ENCODE assay signal across 29 cellular contexts in genomic region chr1:219387211-219387610, GRCh38.
DNase-seq lines count a peak whose midpoint lies in the region; ATAC-seq and TF ChIP-seq lines count a peak whose summit lies in the region.
"Had no signal": no experiment of that assay in that cellular context is flagged by ENCODE, and none has a peak within 500 bp of the region (broad histone marks: within the 10 kb centered on the region; RNA-seq: fewer than 3 reads in every experiment).

No MANE protein-coding gene starts in this region.

- H3K36me3 ChIP-seq in endodermal cell (ENCODE audit: control insufficient read depth, insufficient read depth, low read length) (no peaks in the 10 kb centered on the region), prostate gland (no peaks in the 10 kb centered on the region)
- H3K36me3 ChIP-seq: ascending aorta, MG63, neural progenitor cell, sigmoid colon had no signal

- H3K27ac ChIP-seq in endodermal cell (ENCODE audit: low read depth, low read length): no peak overlapping the region
- H3K27ac ChIP-seq in prostate gland: no peak overlapping the region
- H3K27ac ChIP-seq: ascending aorta, C4-2B, dorsolateral prefrontal cortex, neural progenitor cell, sigmoid colon, tibial artery had no signal

- peaks cover 33% of the 10 kb centered on the region for H3K4me1 Mint-ChIP-seq in endodermal cell
- H3K4me1 Mint-ChIP-seq: activated naive CD8-positive, alpha-beta T cell treated with anti-CD3 and anti-CD28 coated beads for 36 hours; central memory CD8-positive, alpha-beta T cell; neural progenitor cell had no signal

- H3K27me3 Mint-ChIP-seq in endodermal cell (ENCODE audit: insufficient read depth): no peaks in the 10 kb centered on the region
- H3K27me3 Mint-ChIP-seq: activated naive CD8-positive, alpha-beta T cell treated with anti-CD3 and anti-CD28 coated beads for 36 hours; central memory CD8-positive, alpha-beta T cell; stimulated activated naive CD8-positive, alpha-beta T cell treated with anti-CD3 and anti-CD28 coated beads, Interleukin-15, Interleukin-2, amounts not matched to agents 100 ng/mL and 50 ng/mL, for 24 hours had no signal

- no peaks in the 10 kb centered on the region for H3K36me3 Mint-ChIP-seq in endodermal cell (ENCODE audit: low read depth)
- H3K36me3 Mint-ChIP-seq: neural progenitor cell had no signal

- WGBS in endodermal cell (ENCODE audit: insufficient coverage in 1 of 2, insufficient read length in 1 of 2), 2 experiments: 91 to 100% methylated on average over 1 of the region's 1 CpG
- WGBS in prostate gland: 36% methylated on average over 1 of the region's 1 CpG

- H3K9me3 ChIP-seq in endodermal cell (ENCODE audit: control insufficient read depth, low read length): no peaks in the 10 kb centered on the region
- no peaks in the 10 kb centered on the region for H3K9me3 ChIP-seq in prostate gland
- H3K9me3 ChIP-seq: ascending aorta, MG63, sigmoid colon had no signal

- H3K4me1 ChIP-seq in endodermal cell (ENCODE audit: control insufficient read depth, insufficient read depth, low read length): peaks cover 7% of the 10 kb centered on the region
- H3K4me1 ChIP-seq in prostate gland (replicated peaks): no peaks in the 10 kb centered on the region
- H3K4me1 ChIP-seq: ascending aorta, neural progenitor cell, sigmoid colon, tibial artery had no signal

- no peak overlapping the region for H3K9ac ChIP-seq in endodermal cell (ENCODE audit: extremely low read depth, low read length, poor library complexity, severe bottlenecking)
- H3K9ac ChIP-seq: neural progenitor cell had no signal

- intact Hi-C loops in prostate gland (cut with DNase I): loop anchor here (10.0 kb wide), 1 partner anchor 1042 kb away; the partner anchor contains the start of gene TGFB2

- ATAC-seq in HG02588 (IDR thresholded peaks at IDR 0.05; ENCODE audit: unreplicated experiment): no peak
- ATAC-seq: activated CD4-positive, CD25-positive, alpha-beta regulatory T cell treated with anti-CD3 and anti-CD28 coated beads, Interleukin-2, amount 50 U/mL, for 24 hours; K562; PC-3; Right ventricle myocardium inferior had no signal

- DNase-seq in DMS53 (lab: John Stamatoyannopoulos, UW) (peak; percentile 91), NCI-H1436 (lab: John Stamatoyannopoulos, UW) (peak; percentile 35), NCI-H345 (lab: John Stamatoyannopoulos, UW) (peak; percentile 43), endodermal cell (no peak), prostate gland (ENCODE audit: low spot score) (no peak), HUDEP-2 (lab: John Stamatoyannopoulos, UW; ENCODE audit: unreplicated experiment in 76 of 76) (no peak), cerebellar cortex (ENCODE audit: low spot score) (no peak)
- DNase-seq: activated CD4-positive, alpha-beta memory T cell treated with anti-CD3 and anti-CD28 coated beads, Interleukin-2, amount 10 ng/mL, durations not matched to agents 7 days and 5 days; activated effector memory CD4-positive, alpha-beta T cell treated with Interleukin-2 at 50 U/mL for 16 hours; activated naive CD8-positive, alpha-beta T cell treated with anti-CD3 and anti-CD28 coated beads for 36 hours; dorsolateral prefrontal cortex; glutamatergic neuron; kidney glomerular epithelial cell; MG63; NCI-H1930; NCI-H82; PC-3; sigmoid colon; tibial artery had no signal

- H3K4me3 Mint-ChIP-seq in endodermal cell: no peak overlapping the region
- H3K4me3 Mint-ChIP-seq: activated CD4-positive, alpha-beta memory T cell treated with anti-CD3 and anti-CD28 coated beads, Interleukin-2, amount 10 ng/mL, durations not matched to agents 7 days and 5 days; activated naive CD8-positive, alpha-beta T cell treated with anti-CD3 and anti-CD28 coated beads for 36 hours; central memory CD8-positive, alpha-beta T cell; neural progenitor cell; stimulated activated naive CD8-positive, alpha-beta T cell treated with anti-CD3 and anti-CD28 coated beads, Interleukin-15, Interleukin-2, amounts not matched to agents 100 ng/mL and 50 ng/mL, for 24 hours had no signal

- no peak for TF ChIP-seq POLR2A in prostate gland (IDR thresholded peaks at IDR 0.05)

- TF ChIP-seq CTCF in endodermal cell (conservative IDR thresholded peaks at IDR 0.05) (no peak), prostate gland (IDR thresholded peaks at IDR 0.05) (no peak)

- no peak overlapping the region for H3K27ac Mint-ChIP-seq in endodermal cell
- H3K27ac Mint-ChIP-seq: activated CD4-positive, alpha-beta memory T cell treated with anti-CD3 and anti-CD28 coated beads, Interleukin-2, amount 10 ng/mL, durations not matched to agents 7 days and 5 days; activated naive CD8-positive, alpha-beta T cell treated with anti-CD3 and anti-CD28 coated beads for 36 hours; neural progenitor cell; stimulated activated naive CD8-positive, alpha-beta T cell treated with anti-CD3 and anti-CD28 coated beads, Interleukin-15, Interleukin-2, amounts not matched to agents 100 ng/mL and 50 ng/mL, for 24 hours had no signal

- H3K4me3 ChIP-seq in endodermal cell (ENCODE audit: low read length) (peak overlapping the region; percentile 11), prostate gland (no peak overlapping the region)
- H3K4me3 ChIP-seq: ascending aorta, dorsolateral prefrontal cortex, K562, lung, MG63, neural progenitor cell, sigmoid colon, tibial artery had no signal

- H3K27me3 ChIP-seq in endodermal cell (ENCODE audit: control insufficient read depth, insufficient read depth, low read length, poor library complexity, severe bottlenecking) (no peaks in the 10 kb centered on the region), prostate gland (replicated peaks; ENCODE audit: insufficient read depth) (no peaks in the 10 kb centered on the region)
- H3K27me3 ChIP-seq: ascending aorta, dorsolateral prefrontal cortex, MG63, neural progenitor cell, sigmoid colon, tibial artery had no signal

- no peaks in the 10 kb centered on the region for H3K9me3 Mint-ChIP-seq in endodermal cell
- H3K9me3 Mint-ChIP-seq: activated CD4-positive, alpha-beta memory T cell treated with anti-CD3 and anti-CD28 coated beads, Interleukin-2, amount 10 ng/mL, durations not matched to agents 7 days and 5 days; central memory CD8-positive, alpha-beta T cell; neural progenitor cell; stimulated activated naive CD8-positive, alpha-beta T cell treated with anti-CD3 and anti-CD28 coated beads, Interleukin-15, Interleukin-2, amounts not matched to agents 100 ng/mL and 50 ng/mL, for 24 hours had no signal

Comparison
In these comparisons a context has a peak if more than half of its experiments do, and no peak if none do; other contexts are left out.
1. DNase-seq: peak in DMS53 (single experiment), NCI-H1436 (single experiment) and NCI-H345 (single experiment); none in endodermal cell (single experiment), prostate gland (single experiment), HUDEP-2 (0 of 76) and cerebellar cortex (single experiment).